In genomic region chr4:8427262-8427661, GRCh38 we compare ENCODE assay signal across 8 cellular contexts. TPM values are rescaled to one million over a fixed set of nuclear protein-coding genes. Genes with fewer than 3 reads are reported as not detected.
A peak's percentile ranks its signal among the peaks of the same experiment; 100 is the strongest.
DNase-seq lines count a peak whose midpoint lies in the region; ATAC-seq, FAIRE-seq and TF ChIP-seq lines count a peak whose summit lies in the region.

No MANE protein-coding gene starts in this region.

- FAIRE-seq in bronchial epithelial cell (lab: Jason Lieb, UNC), result no peak

- H3K4me1 ChIP-seq in HUES48 (ENCODE audit: control insufficient read depth, insufficient read depth, low read length), result peaks cover 6% of the 10 kb centered on the region; the same call in 1 of the 2 replicates

- no peak for ATAC-seq in naive thymus-derived CD8-positive, alpha-beta T cell
- no peak for ATAC-seq in HG03045 (IDR thresholded peaks at IDR 0.05; ENCODE audit: unreplicated experiment)

- DNase-seq in AG09309 (ENCODE audit: low read depth) (no peak), bronchial epithelial cell (ENCODE audit: low read depth) (no peak), AG20443 (ENCODE audit: low spot score) (no peak), NCI-H187 (lab: John Stamatoyannopoulos, UW) (no peak)
- DNase-seq in naive thymus-derived CD8-positive, alpha-beta T cell, result no peak
- DNase-seq in stimulated activated naive CD4-positive, alpha-beta T cell (lab: John Stamatoyannopoulos, UW), result no peak

- peaks cover 0 to 2% (median 0%) of the 10 kb centered on the region in 3 donors for H3K36me3 Mint-ChIP-seq in naive thymus-derived CD8-positive, alpha-beta T cell

- H3K4me3 ChIP-seq in AG09309 (ENCODE audit: control insufficient read depth, low read depth, low read length) (peak overlapping the region; percentile 73), HUES48 (ENCODE audit: low read depth, low read length) (peak overlapping the region; percentile 68; the same call in 1 of the 2 replicates), bronchial epithelial cell (ENCODE audit: low read depth, low read length) (peak overlapping the region; percentile 89)

- peak overlapping the region in 2 of 10 donors; percentile 83 to 98 for H3K27ac Mint-ChIP-seq in naive thymus-derived CD8-positive, alpha-beta T cell

- H3K4me3 Mint-ChIP-seq in naive thymus-derived CD8-positive, alpha-beta T cell, result peak overlapping the region; percentile 90 to 98 (median 94)

- H3K27me3 Mint-ChIP-seq in naive thymus-derived CD8-positive, alpha-beta T cell, result no peaks in the 10 kb centered on the region

- H3K36me3 ChIP-seq in HUES48 (ENCODE audit: control insufficient read depth, insufficient read depth, low read length), result no peaks in the 10 kb centered on the region
- H3K36me3 ChIP-seq in bronchial epithelial cell (ENCODE audit: control insufficient read depth, insufficient read depth, low read length), result no peaks in the 10 kb centered on the region

- no peak for TF ChIP-seq CTCF in AG09309 (IDR thresholded peaks at IDR 0.05; ENCODE audit: control insufficient read depth, insufficient read depth, low read depth, low read length, missing control alignments)
- TF ChIP-seq CTCF in bronchial epithelial cell (IDR thresholded peaks at IDR 0.05; ENCODE audit: insufficient read depth, low read length, severe bottlenecking), result no peak

- H3K9me3 ChIP-seq in HUES48 (ENCODE audit: control insufficient read depth, insufficient read depth, low read length), result no peaks in the 10 kb centered on the region

- POLR2A ChIA-PET in naive thymus-derived CD8-positive, alpha-beta T cell (lab: Charles Lee), result interaction anchor here (1.3 to 3.2 kb wide), 3 partner anchors 9 to 269 kb away, joined by 7 to 30 read pairs (median 11); partner anchors contain the start of genes ABLIM2, ACOX3 and TRMT44

- H3K9me3 Mint-ChIP-seq in naive thymus-derived CD8-positive, alpha-beta T cell, result no peaks in the 10 kb centered on the region

- H3K27ac ChIP-seq in HUES48 (ENCODE audit: low read depth, low read length), result no peak overlapping the region

- H3K9ac ChIP-seq in HUES48 (ENCODE audit: low read depth, low read length), result no peak overlapping the region

- H3K27me3 ChIP-seq in HUES48 (ENCODE audit: control insufficient read depth, insufficient read depth, low read length) (no peaks in the 10 kb centered on the region; the same call in 1 of the 2 replicates), bronchial epithelial cell (ENCODE audit: control insufficient read depth, insufficient read depth, low read length) (no peaks in the 10 kb centered on the region)

- H3K4me1 Mint-ChIP-seq in naive thymus-derived CD8-positive, alpha-beta T cell, result peaks cover 19 to 45% (median 38%) of the 10 kb centered on the region in 4 donors

RNA-seq across cellular contexts. Expression of gene ACOX3, which starts 13.3 kb away (rescaled TPM):
- total RNA-seq in bronchial epithelial cell, result 12.4 and 22.0 TPM in 2 replicates
- total RNA-seq in naive thymus-derived CD8-positive, alpha-beta T cell, result 10 to 100 TPM; 14.8 to 17.3 TPM
- 10 to 100 TPM in 2 of 3 donors, 1 to 10 TPM in 1; 9.5 to 14.3 (median 11.4) TPM for polyA plus RNA-seq in naive thymus-derived CD8-positive, alpha-beta T cell

RNA-seq across cellular contexts. Expression of gene TRMT44, which starts 13.3 kb away (rescaled TPM):
- 10.0 and 14.1 TPM in 2 replicates for total RNA-seq in bronchial epithelial cell
- total RNA-seq in naive thymus-derived CD8-positive, alpha-beta T cell, result 10 to 100 TPM; 29.0 to 37.5 TPM
- 10 to 100 TPM; 11.3 to 15.4 (median 13.0) TPM for polyA plus RNA-seq in naive thymus-derived CD8-positive, alpha-beta T cell
